In the genomic region with DNA sequence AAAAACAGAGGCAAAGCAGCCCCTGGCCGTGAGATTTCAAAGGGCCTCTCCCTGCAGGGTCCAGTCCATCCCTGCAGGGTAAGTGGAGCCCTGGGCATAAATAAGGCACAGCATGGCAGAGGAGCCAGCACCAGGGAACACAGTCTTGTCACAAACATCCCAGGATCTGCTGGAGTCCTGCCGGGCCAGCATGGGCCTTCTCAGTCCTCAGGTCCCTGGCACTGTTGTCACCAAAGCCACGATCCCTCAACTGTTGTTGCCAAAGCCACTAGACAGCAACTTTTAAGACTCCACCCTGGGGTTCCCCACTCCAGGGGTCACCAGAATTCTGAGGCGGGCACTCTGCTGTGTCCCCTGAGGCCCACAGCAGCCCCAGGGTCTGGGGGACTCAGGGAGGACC, we compare ENCODE assay signal across 24 cellular contexts. TPM values are rescaled to one million over a fixed set of nuclear protein-coding genes. Genes with fewer than 3 reads are reported as not detected.
DNase-seq lines count a peak whose midpoint lies in the region; ATAC-seq and TF ChIP-seq lines count a peak whose summit lies in the region.
"Had no signal": no experiment of that assay in that cellular context is flagged by ENCODE, and none has a peak within 500 bp of the region (broad histone marks: within the 10 kb centered on the region; RNA-seq: fewer than 3 reads in every experiment).

No MANE protein-coding gene starts in this region.

- peak overlapping the region; percentile 90 for H3K9ac ChIP-seq in Loucy (ENCODE audit: low read depth, low read length, poor library complexity, severe bottlenecking)
- H3K9ac ChIP-seq in neuronal stem cell (ENCODE audit: low read depth, low read length, poor library complexity), result peak overlapping the region; percentile 74

- in situ Hi-C loops in G401 (cut with HindIII; ENCODE audit: low sequenced_read_pairs), result no loop called here

- TF ChIP-seq CTCF in C4-2B (conservative IDR thresholded peaks at IDR 0.05) (no peak), Loucy (conservative IDR thresholded peaks at IDR 0.05; ENCODE audit: low read length) (no peak)

- ATAC-seq in GM18520 (IDR thresholded peaks at IDR 0.05; ENCODE audit: unreplicated experiment) (no peak), GM19467 (IDR thresholded peaks at IDR 0.05; ENCODE audit: unreplicated experiment) (no peak)

- H2BK5ac ChIP-seq in neuronal stem cell (ENCODE audit: low read length), result no peak overlapping the region

- no peak overlapping the region for H2BK120ac ChIP-seq in neuronal stem cell (ENCODE audit: low read depth, low read length)

- H3K36me3 ChIP-seq in Loucy (ENCODE audit: insufficient read depth, low read length) (no peaks in the 10 kb centered on the region), neuronal stem cell (replicated peaks in 1 of 2; ENCODE audit: control insufficient read depth in 2 of 2, insufficient read depth in 2 of 2, low read length in 2 of 2) (peaks cover 0 to 6% of the 10 kb centered on the region in 2 donors)
- H3K36me3 ChIP-seq: breast epithelium, left ventricle myocardium inferior had no signal

- peaks cover 22% of the 10 kb centered on the region for H4K20me1 ChIP-seq in Loucy (ENCODE audit: insufficient read depth, low read length, poor library complexity, severe bottlenecking)

- H3K9me2 ChIP-seq in Loucy (replicated peaks; ENCODE audit: low read depth, low read length), result no peaks in the 10 kb centered on the region

- no peak overlapping the region for H4K91ac ChIP-seq in neuronal stem cell (ENCODE audit: low read depth, low read length, poor library complexity)

- H3K14ac ChIP-seq in neuronal stem cell (ENCODE audit: low read length), result no peak overlapping the region

- H3K27me3 ChIP-seq in Loucy (ENCODE audit: insufficient read depth, low read length, poor library complexity, severe bottlenecking), result peaks cover 21% of the 10 kb centered on the region
- peaks cover 0 to 15% (median 0%) of the 10 kb centered on the region in 3 experiments for H3K27me3 ChIP-seq in neuronal stem cell (ENCODE audit: control insufficient read depth in 3 of 3, insufficient read depth in 3 of 3, low read depth in 1 of 3, low read length in 3 of 3)
- H3K27me3 ChIP-seq: breast epithelium, MG63, testis had no signal

- DNase-seq in ecto neural progenitor cell (ENCODE audit: low spot score), result peak; percentile 53
- DNase-seq in neuronal stem cell (ENCODE audit: low spot score), result no peak
- DNase-seq in DMS53 treated with DMSO at 0.1 percent for 48 hours (lab: John Stamatoyannopoulos, UW; ENCODE audit: unreplicated experiment), result no peak
- DNase-seq in G401 (ENCODE audit: low spot score), result no peak
- DNase-seq: activated CD4-positive, alpha-beta memory T cell treated with anti-CD3 and anti-CD28 coated beads, Interleukin-2, amount 10 ng/mL, durations not matched to agents 7 days and 5 days; activated gamma-delta T cell; CD8-positive, alpha-beta memory T cell; head of caudate nucleus; immature natural killer cell; left ventricle myocardium inferior; MG63; NCI-H146; NCI-H524 treated with DMSO at 0.1 percent for 48 hours; small intestine; stimulated activated CD4-positive, alpha-beta T cell treated with anti-CD3 and anti-CD28 coated beads, Interleukin-2, amount 100 ng/mL, for 48 hours; stimulated activated naive CD4-positive, alpha-beta T cell; T-helper 9 cell; testis had no signal

- H3K9me3 ChIP-seq in Loucy (ENCODE audit: insufficient read depth, low read depth, low read length) (no peaks in the 10 kb centered on the region), neuronal stem cell (replicated peaks in 1 of 2; ENCODE audit: control insufficient read depth in 2 of 2, insufficient read depth in 1 of 2, low read depth in 1 of 2, low read length in 2 of 2) (no peaks in the 10 kb centered on the region)
- H3K9me3 ChIP-seq: breast epithelium, left ventricle myocardium inferior, MG63, testis had no signal

- no peak overlapping the region for H4K8ac ChIP-seq in neuronal stem cell (ENCODE audit: low read depth, low read length)

- H3K4me3 ChIP-seq in Loucy (ENCODE audit: low read length, poor library complexity, severe bottlenecking) (peak overlapping the region; percentile 88), neuronal stem cell (ENCODE audit: low read length in 2 of 2) (no peak overlapping the region)

- H2BK12ac ChIP-seq in neuronal stem cell (ENCODE audit: low read length), result no peak overlapping the region

- H3F3A ChIP-seq in Loucy (ENCODE audit: low read depth), result no peaks in the 10 kb centered on the region

- H3K23ac ChIP-seq in neuronal stem cell (ENCODE audit: low read depth, low read length, poor library complexity), result no peak overlapping the region

- no peak overlapping the region for H3K4ac ChIP-seq in neuronal stem cell (ENCODE audit: low read length)

- WGBS in neuronal stem cell (ENCODE audit: extremely low coverage in 2 of 2, insufficient read length in 2 of 2, insufficient replicate concordance in 1 of 2), 2 donors, result no CpG with 5 or more reads among the region's 4 CpGs

- H3K79me2 ChIP-seq in Loucy (ENCODE audit: insufficient read depth, low read length), result peaks cover 46% of the 10 kb centered on the region

- H3K79me1 ChIP-seq in neuronal stem cell (ENCODE audit: low read depth, low read length), result peaks cover 10% of the 10 kb centered on the region

- H3K4me1 ChIP-seq in Loucy (ENCODE audit: insufficient read depth, low read length, poor library complexity, severe bottlenecking), result peaks cover 17% of the 10 kb centered on the region
- peaks cover 6 to 23% of the 10 kb centered on the region in 2 donors for H3K4me1 ChIP-seq in neuronal stem cell (ENCODE audit: control insufficient read depth in 2 of 2, insufficient read depth in 1 of 2, low read depth in 1 of 2, low read length in 2 of 2)
- H3K4me1 ChIP-seq: breast epithelium, testis had no signal

- H3K27ac ChIP-seq in C4-2B (peak overlapping the region; percentile 96), neuronal stem cell (replicated peaks; ENCODE audit: low read length) (no peak overlapping the region)
- H3K27ac ChIP-seq: HL-60 had no signal

- peak overlapping the region; percentile 93 for H3K4me2 ChIP-seq in Loucy (ENCODE audit: low read depth, low read length, poor library complexity, severe bottlenecking)
- H3K4me2 ChIP-seq in neuronal stem cell (ENCODE audit: insufficient read depth, low read length, poor library complexity, severe bottlenecking), result no peak overlapping the region

- no peak overlapping the region for H2BK15ac ChIP-seq in neuronal stem cell (ENCODE audit: low read length)

- H2AFZ ChIP-seq in Loucy (ENCODE audit: low read length) (no peak overlapping the region), neuronal stem cell (ENCODE audit: low read length) (no peak overlapping the region)

- H2AK5ac ChIP-seq in neuronal stem cell (ENCODE audit: low read depth, low read length), result peak overlapping the region; percentile 15

- no peak overlapping the region for H3K18ac ChIP-seq in neuronal stem cell (ENCODE audit: low read length)

RNA-seq across cellular contexts. Expression of gene BAHCC1, which starts 47.8 kb away (rescaled TPM):
- polyA plus RNA-seq in neuronal stem cell (2013, experiment 1 of 2), result 15.9 TPM
- 17.5 TPM for polyA plus RNA-seq in neuronal stem cell (2013, experiment 2 of 2)
- 5.3 and 9.6 TPM in 2 replicates for total RNA-seq in G401 (2014; rRNA removed; shearing (Covaris generic))
- total RNA-seq: CD8-positive, alpha-beta memory T cell had no signal
- polyA plus RNA-seq: CD8-positive, alpha-beta memory T cell had no signal

RNA-seq across cellular contexts. Expression of gene SLC38A10, which starts 52.3 kb away (rescaled TPM):
- 7.2 TPM for polyA plus RNA-seq in neuronal stem cell (2013, experiment 1 of 2)
- polyA plus RNA-seq in neuronal stem cell (2013, experiment 2 of 2), result 7.3 TPM
- 76.9 and 90.6 TPM in 2 replicates for total RNA-seq in G401 (2014; rRNA removed; shearing (Covaris generic))
